ENCODE assay signal across 30 cellular contexts in the genomic region with DNA sequence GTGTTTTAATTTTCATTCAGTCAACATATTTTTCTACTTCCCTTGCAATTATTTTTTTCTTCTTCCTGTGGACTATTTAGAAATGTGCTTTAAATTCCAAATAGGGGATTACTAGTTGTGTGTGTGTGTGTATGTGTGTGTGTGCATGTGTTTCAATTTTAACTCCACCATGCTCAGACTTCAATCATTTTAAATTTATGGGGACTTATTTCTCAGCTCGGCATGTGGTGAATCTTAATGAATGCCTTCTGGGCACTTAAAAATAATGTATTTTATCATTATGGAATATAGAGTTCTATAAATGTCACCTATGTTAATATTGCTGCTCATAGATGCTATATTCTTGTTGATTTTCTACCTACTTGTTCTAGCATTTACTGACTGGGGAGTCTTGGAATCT.
"Had no signal": no experiment of that assay in that cellular context is flagged by ENCODE, and none has a peak within 500 bp of the region (broad histone marks: within the 10 kb centered on the region; RNA-seq: fewer than 3 reads in every experiment).

No MANE protein-coding gene starts in this region.

- H2AFZ ChIP-seq: parathyroid adenoma had no signal

- FAIRE-seq: urothelium cell line had no signal

- H3K27ac ChIP-seq: ovary, parathyroid adenoma, psoas muscle, right lobe of liver, sigmoid colon, suprapubic skin, testis, tibial artery, transverse colon, upper lobe of left lung, vagina had no signal

- H3K9ac ChIP-seq: parathyroid adenoma had no signal

- H3K27me3 Mint-ChIP-seq: naive thymus-derived CD8-positive, alpha-beta T cell; natural killer cell treated with Interleukin-12 subunit alpha and Interleukin-12 subunit beta and Interleukin-15 and Interleukin-18, amount 100 ng/mL, for 72 hours; progenitor cell of endocrine pancreas; stimulated activated memory B cell treated with anti-CD40 and anti-IgM and Interleukin-4, amounts not matched to agents 10 μg/mL and 1 μg/mL and 100 μg/mL, for 72 hours; stimulated activated naive CD8-positive, alpha-beta T cell treated with anti-CD3 and anti-CD28 coated beads, Interleukin-15, amount 100 ng/mL, for 72 hours had no signal

- H3K27me3 ChIP-seq: ovary, right lobe of liver, sigmoid colon, suprapubic skin, testis, tibial artery, transverse colon, upper lobe of left lung, vagina had no signal

- H3K4me3 ChIP-seq: ovary, psoas muscle, right lobe of liver, sigmoid colon, suprapubic skin, testis, tibial artery, transverse colon, upper lobe of left lung, vagina had no signal

- H3K27ac Mint-ChIP-seq: naive thymus-derived CD8-positive, alpha-beta T cell; natural killer cell treated with Interleukin-12 subunit alpha and Interleukin-12 subunit beta and Interleukin-15 and Interleukin-18, amount 100 ng/mL, for 72 hours; nephron progenitor cell; stimulated activated memory B cell treated with anti-CD40 and anti-IgM and Interleukin-4, amounts not matched to agents 10 μg/mL and 1 μg/mL and 100 μg/mL, for 72 hours; stimulated activated naive CD8-positive, alpha-beta T cell treated with anti-CD3 and anti-CD28 coated beads, Interleukin-15, amount 100 ng/mL, for 72 hours had no signal

- H3K36me3 ChIP-seq: ovary, right lobe of liver, sigmoid colon, suprapubic skin, tibial artery, transverse colon, upper lobe of left lung, vagina had no signal

- DNase-seq: naive thymus-derived CD8-positive, alpha-beta T cell; nephron progenitor cell; occipital lobe; ovary; posterior cingulate gyrus; psoas muscle; right cardiac atrium; right lobe of liver; sigmoid colon; small intestine; stimulated activated CD4-positive, alpha-beta T cell treated with anti-CD3 and anti-CD28 coated beads, Interleukin-1b, Interleukin-23, amount 100 ng/mL, for 48 hours; stimulated activated CD4-positive, alpha-beta T cell treated with anti-CD3 and anti-CD28 coated beads, Interleukin-4, amount 100 ng/mL, for 1 hour; stimulated activated CD4-positive, alpha-beta T cell treated with anti-CD3 and anti-CD28 coated beads, Interleukin-4, amount 100 ng/mL, for 4 hours; stimulated activated CD8-positive, alpha-beta memory T cell treated with anti-CD3 and anti-CD28 coated beads, Interleukin-4, amount 100 ng/mL, for 48 hours; stimulated activated naive CD4-positive, alpha-beta T cell; stimulated activated naive CD8-positive, alpha-beta T cell treated with anti-CD3 and anti-CD28 coated beads, Interleukin-15, amount 100 ng/mL, for 72 hours; stimulated activated naive CD8-positive, alpha-beta T cell treated with anti-CD3 and anti-CD28 coated beads, Interleukin-15, Interleukin-2, amounts not matched to agents 100 U/mL and 50 U/mL, for 24 hours; substantia nigra; testis; tibial artery; transverse colon; upper lobe of left lung had no signal

- H3K4me1 ChIP-seq: parathyroid adenoma, psoas muscle, right lobe of liver, sigmoid colon, suprapubic skin, testis, tibial artery, transverse colon, upper lobe of left lung, vagina had no signal

- H3K79me2 ChIP-seq: parathyroid adenoma had no signal

- H3K4me3 Mint-ChIP-seq: naive thymus-derived CD8-positive, alpha-beta T cell; natural killer cell treated with Interleukin-12 subunit alpha and Interleukin-12 subunit beta and Interleukin-15 and Interleukin-18, amount 100 ng/mL, for 72 hours; nephron progenitor cell; neural crest cell; stimulated activated memory B cell treated with anti-CD40 and anti-IgM and Interleukin-4, amounts not matched to agents 10 μg/mL and 1 μg/mL and 100 μg/mL, for 72 hours; stimulated activated naive CD8-positive, alpha-beta T cell treated with anti-CD3 and anti-CD28 coated beads, Interleukin-15, amount 100 ng/mL, for 72 hours had no signal

- H3K4me1 Mint-ChIP-seq: naive thymus-derived CD8-positive, alpha-beta T cell; nephron progenitor cell; neural crest cell; stimulated activated memory B cell treated with anti-CD40 and anti-IgM and Interleukin-4, amounts not matched to agents 10 μg/mL and 1 μg/mL and 100 μg/mL, for 72 hours; stimulated activated naive CD8-positive, alpha-beta T cell treated with anti-CD3 and anti-CD28 coated beads, Interleukin-15, amount 100 ng/mL, for 72 hours had no signal

- H3K9me3 ChIP-seq: ovary, psoas muscle, right lobe of liver, sigmoid colon, suprapubic skin, testis, tibial artery, transverse colon, upper lobe of left lung, vagina had no signal

- H3K9me3 Mint-ChIP-seq: neural crest cell; stimulated activated memory B cell treated with anti-CD40 and anti-IgM and Interleukin-4, amounts not matched to agents 10 μg/mL and 1 μg/mL and 100 μg/mL, for 72 hours; stimulated activated naive CD8-positive, alpha-beta T cell treated with anti-CD3 and anti-CD28 coated beads, Interleukin-15, amount 100 ng/mL, for 72 hours had no signal

- ATAC-seq: naive thymus-derived CD8-positive, alpha-beta T cell; natural killer cell treated with Interleukin-12 subunit alpha and Interleukin-12 subunit beta and Interleukin-15 and Interleukin-18, amount 100 ng/mL, for 72 hours; psoas muscle; right cardiac atrium; right lobe of liver; stimulated activated memory B cell treated with anti-CD40 and anti-IgM and Interleukin-4, amounts not matched to agents 10 μg/mL and 1 μg/mL and 100 μg/mL, for 72 hours; stimulated activated naive CD8-positive, alpha-beta T cell treated with anti-CD3 and anti-CD28 coated beads, Interleukin-15, amount 100 ng/mL, for 72 hours; stimulated activated naive CD8-positive, alpha-beta T cell treated with anti-CD3 and anti-CD28 coated beads, Interleukin-15, Interleukin-2, amounts not matched to agents 100 U/mL and 50 U/mL, for 24 hours had no signal

- H3K36me3 Mint-ChIP-seq: natural killer cell treated with Interleukin-12 subunit alpha and Interleukin-12 subunit beta and Interleukin-15 and Interleukin-18, amount 100 ng/mL, for 72 hours; stimulated activated memory B cell treated with anti-CD40 and anti-IgM and Interleukin-4, amounts not matched to agents 10 μg/mL and 1 μg/mL and 100 μg/mL, for 72 hours had no signal
